ENCODE assay signal across 18 cellular contexts in genomic region chr4:82698412-82698811, GRCh38.
DNase-seq lines count a peak whose midpoint lies in the region; ATAC-seq and TF ChIP-seq lines count a peak whose summit lies in the region.
"Had no signal": no experiment of that assay in that cellular context is flagged by ENCODE, and none has a peak within 500 bp of the region (broad histone marks: within the 10 kb centered on the region; RNA-seq: fewer than 3 reads in every experiment).

No MANE protein-coding gene starts in this region.

- H3K9me2 ChIP-seq in GM23338 (ENCODE audit: insufficient read depth) (no peaks in the 10 kb centered on the region), Karpas-422 (replicated peaks; ENCODE audit: insufficient read depth, low read length) (no peaks in the 10 kb centered on the region)

- H3K9ac ChIP-seq in Karpas-422 (ENCODE audit: low read length) = no peak overlapping the region
- H3K9ac ChIP-seq: BLaER1, GM23248 had no signal

- H3K4me3 Mint-ChIP-seq in GM23338 = no peak overlapping the region; the same call in 2 of the 3 replicates
- H3K4me3 Mint-ChIP-seq in stimulated activated memory B cell treated with anti-CD40 and anti-IgM and Interleukin-4, amounts not matched to agents 10 μg/mL and 1 μg/mL and 100 μg/mL, for 72 hours = no peak overlapping the region
- H3K4me3 Mint-ChIP-seq: B cell; CD4-positive, CD25-positive, alpha-beta regulatory T cell; CD8-positive, alpha-beta T cell; H9 had no signal

- H3K4me2 ChIP-seq in GM23338 (peak overlapping the region; percentile 55; the same call in 1 of the 2 replicates), Karpas-422 (ENCODE audit: low read depth, low read length, poor library complexity, severe bottlenecking) (no peak overlapping the region)
- H3K4me2 ChIP-seq: BLaER1 had no signal

- H3K4me1 ChIP-seq in GM23338 (ENCODE audit: insufficient read depth) = peaks cover 26% of the 10 kb centered on the region
- H3K4me1 ChIP-seq in Karpas-422 (ENCODE audit: low read length) = peaks cover 12% of the 10 kb centered on the region
- H3K4me1 ChIP-seq: BLaER1 had no signal

- H3K27ac Mint-ChIP-seq in GM23338 = no peak overlapping the region
- no peak overlapping the region for H3K27ac Mint-ChIP-seq in stimulated activated memory B cell treated with anti-CD40 and anti-IgM and Interleukin-4, amounts not matched to agents 10 μg/mL and 1 μg/mL and 100 μg/mL, for 72 hours
- H3K27ac Mint-ChIP-seq: B cell; CD4-positive, CD25-positive, alpha-beta regulatory T cell; CD8-positive, alpha-beta T cell had no signal

- H3K79me2 ChIP-seq in GM23338 (replicated peaks; ENCODE audit: insufficient read depth) = no peaks in the 10 kb centered on the region
- H3K79me2 ChIP-seq in Karpas-422 (ENCODE audit: low read length) = no peaks in the 10 kb centered on the region

- no peaks in the 10 kb centered on the region for H3K27me3 Mint-ChIP-seq in GM23338 (ENCODE audit: insufficient read depth, low read depth, poor library complexity)
- H3K27me3 Mint-ChIP-seq in stimulated activated memory B cell treated with anti-CD40 and anti-IgM and Interleukin-4, amounts not matched to agents 10 μg/mL and 1 μg/mL and 100 μg/mL, for 72 hours = peaks cover 10% of the 10 kb centered on the region

- ATAC-seq in GM23338 = no peak
- ATAC-seq in stimulated activated memory B cell treated with anti-CD40 and anti-IgM and Interleukin-4, amounts not matched to agents 10 μg/mL and 1 μg/mL and 100 μg/mL, for 72 hours = peak; percentile 53
- ATAC-seq: CD8-positive, alpha-beta T cell; HCT116 had no signal

- intact Hi-C loops in dorsolateral prefrontal cortex (cut with DNase I) = no loop called here

- no peak overlapping the region for H3K4me3 ChIP-seq in GM23338
- H3K4me3 ChIP-seq in dorsolateral prefrontal cortex = no peak overlapping the region
- no peak overlapping the region for H3K4me3 ChIP-seq in MG63
- H3K4me3 ChIP-seq in Karpas-422 (ENCODE audit: low read length) = no peak overlapping the region
- H3K4me3 ChIP-seq: BLaER1, GM23248 had no signal

- H2AFZ ChIP-seq in GM23338 = no peak overlapping the region; the same call in 1 of the 2 replicates
- H2AFZ ChIP-seq in Karpas-422 (ENCODE audit: low read length) = no peak overlapping the region
- H2AFZ ChIP-seq: GM23248 had no signal

- no peaks in the 10 kb centered on the region for H4K20me1 ChIP-seq in GM23338 (replicated peaks; ENCODE audit: insufficient read depth)
- no peaks in the 10 kb centered on the region for H4K20me1 ChIP-seq in Karpas-422 (ENCODE audit: insufficient read depth, low read depth, low read length)
- H4K20me1 ChIP-seq: BLaER1 had no signal

- no peaks in the 10 kb centered on the region for H3K27me3 ChIP-seq in GM23338 (ENCODE audit: insufficient read depth)
- H3K27me3 ChIP-seq in dorsolateral prefrontal cortex = no peaks in the 10 kb centered on the region
- no peaks in the 10 kb centered on the region for H3K27me3 ChIP-seq in MG63
- no peaks in the 10 kb centered on the region for H3K27me3 ChIP-seq in Karpas-422 (ENCODE audit: low read length)
- H3K27me3 ChIP-seq: BLaER1 had no signal

- H3K36me3 ChIP-seq in GM23338 (ENCODE audit: insufficient read depth) (no peaks in the 10 kb centered on the region), MG63 (no peaks in the 10 kb centered on the region), Karpas-422 (ENCODE audit: insufficient read depth, low read length) (no peaks in the 10 kb centered on the region)

- DNase-seq in GM23338 (ENCODE audit: low spot score) = no peak
- DNase-seq in dorsolateral prefrontal cortex = no peak
- no peak for DNase-seq in MG63
- no peak for DNase-seq in Karpas-422
- DNase-seq in GM19238 (ENCODE audit: insufficient read length, low spot score) = no peak
- DNase-seq: CD4-positive, CD25-positive, alpha-beta regulatory T cell; CD8-positive, alpha-beta T cell; DMS 273 treated with DMSO at 0.1 percent for 48 hours; DMS79 treated with DMSO at 0.1 percent for 48 hours; GF-D8; GM23248; H9 had no signal

- H3K4me1 Mint-ChIP-seq in GM23338 = peaks cover 28% of the 10 kb centered on the region
- no peaks in the 10 kb centered on the region for H3K4me1 Mint-ChIP-seq in stimulated activated memory B cell treated with anti-CD40 and anti-IgM and Interleukin-4, amounts not matched to agents 10 μg/mL and 1 μg/mL and 100 μg/mL, for 72 hours
- H3K4me1 Mint-ChIP-seq: B cell had no signal

- TF ChIP-seq CTCF in GM23338 (conservative IDR thresholded peaks at IDR 0.05; ENCODE audit: low read depth in 2 of 2) (no peak), dorsolateral prefrontal cortex (IDR thresholded peaks at IDR 0.05 in 54 of 56, conservative IDR thresholded peaks at IDR 0.05 in 2 of 56; ENCODE audit: low read depth in 1 of 56, partially characterized antibody in 56 of 56) (no peak)

- H3K9me3 Mint-ChIP-seq in GM23338 = no peaks in the 10 kb centered on the region
- no peaks in the 10 kb centered on the region for H3K9me3 Mint-ChIP-seq in stimulated activated memory B cell treated with anti-CD40 and anti-IgM and Interleukin-4, amounts not matched to agents 10 μg/mL and 1 μg/mL and 100 μg/mL, for 72 hours
- H3K9me3 Mint-ChIP-seq: CD4-positive, CD25-positive, alpha-beta regulatory T cell; CD8-positive, alpha-beta T cell; H9 had no signal

- H3K27ac ChIP-seq in GM23338 (ENCODE audit: low read depth) (no peak overlapping the region), dorsolateral prefrontal cortex (peak overlapping the region in 53 of 59 donors; percentile 1 to 79 (median 43)), Karpas-422 (ENCODE audit: low read length) (no peak overlapping the region)
- H3K27ac ChIP-seq: 22Rv1, BLaER1, C4-2B, GM23248 had no signal

- no peaks in the 10 kb centered on the region; the same call in 2 of the 3 replicates for H3K36me3 Mint-ChIP-seq in GM23338 (ENCODE audit: low read depth)
- no peaks in the 10 kb centered on the region for H3K36me3 Mint-ChIP-seq in stimulated activated memory B cell treated with anti-CD40 and anti-IgM and Interleukin-4, amounts not matched to agents 10 μg/mL and 1 μg/mL and 100 μg/mL, for 72 hours
- H3K36me3 Mint-ChIP-seq: CD4-positive, CD25-positive, alpha-beta regulatory T cell; CD8-positive, alpha-beta T cell had no signal

- H3F3A ChIP-seq in GM23338 (replicated peaks; ENCODE audit: low read depth) = no peaks in the 10 kb centered on the region

- H3K9me3 ChIP-seq in MG63 (no peaks in the 10 kb centered on the region), Karpas-422 (ENCODE audit: low read length) (no peaks in the 10 kb centered on the region)
- H3K9me3 ChIP-seq: BLaER1 had no signal

TF ChIP-seq in GM23338, 12 proteins besides CTCF, POLR2A, EP300 and RAD21 (continues in another document):
- no peak for TF ChIP-seq ZNF462 (CRISPR knock-in tag; IDR thresholded peaks at IDR 0.05)
- TF ChIP-seq EZH2phosphoT487 (IDR thresholded peaks at IDR 0.05; ENCODE audit: unreplicated experiment) = no peak

Comparison
In these comparisons a context has a peak if more than half of its experiments do, and no peak if none do; other contexts are left out.
1. H3K27ac ChIP-seq: peak in dorsolateral prefrontal cortex (53 of 59); none in GM23338 (single experiment) and Karpas-422 (single experiment).